Comparison of ENCODE assay signal across 7 cellular contexts in the genomic region with DNA sequence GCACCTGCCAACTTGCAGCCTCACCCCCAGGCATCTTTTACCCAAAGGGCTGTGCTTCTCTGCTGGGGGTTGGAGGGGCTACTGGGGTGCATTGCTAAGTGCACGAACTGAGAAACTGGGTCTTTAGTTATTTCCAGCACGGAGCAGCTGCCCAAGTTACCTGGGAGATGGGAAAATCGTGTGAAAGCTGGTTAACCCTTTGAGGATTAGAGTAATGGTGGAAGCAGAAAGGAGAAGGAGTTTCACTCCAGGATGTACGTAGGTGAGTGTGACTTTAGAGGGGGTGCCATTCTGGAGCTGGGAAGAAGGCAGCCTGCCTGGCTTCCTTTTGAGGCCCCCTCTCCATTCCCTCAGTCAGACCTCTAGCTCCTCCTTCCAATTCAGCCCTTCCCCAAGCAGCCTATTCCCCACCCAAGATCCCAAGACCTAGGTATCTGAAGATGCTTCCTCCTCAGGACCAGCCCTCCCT. TPM values are rescaled to one million over a fixed set of nuclear protein-coding genes. Genes with fewer than 3 reads are reported as not detected.
A peak's percentile ranks its signal among the peaks of the same experiment; 100 is the strongest.
DNase-seq lines count a peak whose midpoint lies in the region; ATAC-seq, FAIRE-seq and TF ChIP-seq lines count a peak whose summit lies in the region.

No MANE protein-coding gene starts in this region.

- DNase-seq in HCT116 (ENCODE audit: low read depth, low spot score): no peak
- DNase-seq in activated T-helper 2 cell treated with anti-CD3 and anti-CD28 coated beads, Interferon-gamma antibody, Interleukin-2, Interleukin-4, amounts not matched to agents 10 μg/mL and 5 μg/mL and 100 μg/mL, durations not matched to agents 14 hours and 24 hours and 36 hours (ENCODE audit: low spot score): no peak
- DNase-seq in kidney epithelial cell (ENCODE audit: low read depth): no peak
- no peak for DNase-seq in stomach
- DNase-seq in D721Med (ENCODE audit: insufficient read length, low spot score): no peak
- no peak for DNase-seq in activated CD8-positive, alpha-beta memory T cell treated with anti-CD3 and anti-CD28 coated beads for 24 hours

- TF ChIP-seq POLR2A in HCT116 (IDR thresholded peaks at IDR 0.05; ENCODE audit: borderline replicate concordance, extremely low read depth, insufficient read depth, insufficient read length): no peak
- no peak for TF ChIP-seq POLR2A in stomach (IDR thresholded peaks at IDR 0.05)

- H3K4me3 ChIP-seq in HCT116 (replicated peaks in 1 of 2; ENCODE audit: low read depth in 1 of 2, low read length in 2 of 2) (peak overlapping the region; percentile 80 to 90), kidney epithelial cell (ENCODE audit: low read depth, low read length) (peak overlapping the region; percentile 86), stomach (peak overlapping the region; percentile 67 to 94 (median 88))

- TF ChIP-seq RAD21 in HCT116 (IDR thresholded peaks at IDR 0.05; ENCODE audit: low read depth): no peak

- POLR2A ChIA-PET in HCT116 (lab: Charles Lee): interaction anchor here (0.6 to 1.4 kb wide), 7 partner anchors 8 to 436 kb away, joined by 3 to 6 read pairs (median 3); no protein-coding TSS in a partner anchor

- peak overlapping the region; percentile 61 for H2AFZ ChIP-seq in HCT116 (ENCODE audit: low read depth, low read length, poor library complexity, severe bottlenecking)

- peak overlapping the region; percentile 21 for H3K4me3 Mint-ChIP-seq in activated T-helper 2 cell treated with anti-CD3 and anti-CD28 coated beads, Interferon-gamma antibody, Interleukin-2, Interleukin-4, amounts not matched to agents 10 μg/mL and 5 μg/mL and 100 μg/mL, durations not matched to agents 14 hours and 24 hours and 36 hours (ENCODE audit: low read depth)

- no peaks in the 10 kb centered on the region for H3K9me2 ChIP-seq in HCT116 (ENCODE audit: insufficient read depth)

- no peaks in the 10 kb centered on the region for H3K9me3 Mint-ChIP-seq in activated T-helper 2 cell treated with anti-CD3 and anti-CD28 coated beads, Interferon-gamma antibody, Interleukin-2, Interleukin-4, amounts not matched to agents 10 μg/mL and 5 μg/mL and 100 μg/mL, durations not matched to agents 14 hours and 24 hours and 36 hours

- H3K79me2 ChIP-seq in HCT116 (ENCODE audit: insufficient read depth, low read length): peaks cover 23% of the 10 kb centered on the region

- RAD21 ChIA-PET in HCT116 (lab: Charles Lee; ENCODE audit: low non-redundant PET in 1 of 2, low total read pairs in 2 of 2, uncharacterized antibody in 2 of 2, unreplicated experiment in 2 of 2): interaction anchor here (0.6 to 1.6 kb wide), 2 partner anchors 37 to 669 kb away, joined by 5 read pairs; no protein-coding TSS in a partner anchor

- WGBS in stomach, 5 donors: 10 to 24% (median 11%) methylated on average over 4 of the region's 4 CpGs

- H4K20me1 ChIP-seq in HCT116 (ENCODE audit: insufficient read depth): no peaks in the 10 kb centered on the region

- intact Hi-C loops in HCT116 (cut with micrococcal nuclease): no loop called here
- intact Hi-C loops in activated T-helper 2 cell treated with anti-CD3 and anti-CD28 coated beads, Interferon-gamma antibody, Interleukin-2, Interleukin-4, amounts not matched to agents 10 μg/mL and 5 μg/mL and 100 μg/mL, durations not matched to agents 14 hours and 24 hours and 36 hours (cut with micrococcal nuclease): no loop called here
- intact Hi-C loops in stomach (cut with DNase I; ENCODE audit: low total_unique reads): no loop called here

- peak overlapping the region; percentile 81 for H3K9ac ChIP-seq in HCT116 (ENCODE audit: low read length)

- no peak for TF ChIP-seq EP300 in stomach (IDR thresholded peaks at IDR 0.05)

- TF ChIP-seq CTCF in HCT116 (IDR thresholded peaks at IDR 0.05 in 2 of 3, conservative IDR thresholded peaks at IDR 0.05 in 1 of 3; ENCODE audit: borderline replicate concordance in 1 of 3, insufficient read depth in 1 of 3, low read depth in 2 of 3, low read length in 2 of 3) (no peak), kidney epithelial cell (IDR thresholded peaks at IDR 0.05; ENCODE audit: insufficient read depth, low read length, poor library complexity, severe bottlenecking) (no peak), stomach (IDR thresholded peaks at IDR 0.05) (no peak), D721Med (IDR thresholded peaks at IDR 0.05; ENCODE audit: insufficient read depth, missing control alignments) (no peak)

- no peaks in the 10 kb centered on the region for H3K27me3 ChIP-seq in HCT116 (ENCODE audit: insufficient read depth, low read length)
- no peaks in the 10 kb centered on the region for H3K27me3 ChIP-seq in kidney epithelial cell (ENCODE audit: control insufficient read depth, insufficient read depth, low read length)
- peaks cover 0 to 18% (median 0%) of the 10 kb centered on the region in 3 donors for H3K27me3 ChIP-seq in stomach

- H3K27me3 Mint-ChIP-seq in activated T-helper 2 cell treated with anti-CD3 and anti-CD28 coated beads, Interferon-gamma antibody, Interleukin-2, Interleukin-4, amounts not matched to agents 10 μg/mL and 5 μg/mL and 100 μg/mL, durations not matched to agents 14 hours and 24 hours and 36 hours (ENCODE audit: low read depth): peaks cover 53% of the 10 kb centered on the region

- H3K4me1 Mint-ChIP-seq in activated T-helper 2 cell treated with anti-CD3 and anti-CD28 coated beads, Interferon-gamma antibody, Interleukin-2, Interleukin-4, amounts not matched to agents 10 μg/mL and 5 μg/mL and 100 μg/mL, durations not matched to agents 14 hours and 24 hours and 36 hours (ENCODE audit: low read depth): peaks cover 2% of the 10 kb centered on the region

- H3K36me3 ChIP-seq in HCT116 (ENCODE audit: control insufficient read depth in 1 of 2, insufficient read depth in 2 of 2, low read length in 2 of 2) (no peaks in the 10 kb centered on the region), kidney epithelial cell (ENCODE audit: control insufficient read depth, insufficient read depth, low read length) (no peaks in the 10 kb centered on the region), stomach (no peaks in the 10 kb centered on the region)

- CTCF ChIA-PET in HCT116 (lab: Charles Lee): interaction anchor here (0.6 to 2.0 kb wide), 4 partner anchors 28 to 244 kb away, joined by 3 to 10 read pairs (median 4); no protein-coding TSS in a partner anchor

- H3K4me2 ChIP-seq in HCT116 (ENCODE audit: low read length): peak overlapping the region; percentile 95

- no peaks in the 10 kb centered on the region for H3K36me3 Mint-ChIP-seq in activated T-helper 2 cell treated with anti-CD3 and anti-CD28 coated beads, Interferon-gamma antibody, Interleukin-2, Interleukin-4, amounts not matched to agents 10 μg/mL and 5 μg/mL and 100 μg/mL, durations not matched to agents 14 hours and 24 hours and 36 hours (ENCODE audit: low read depth)

- peaks cover 14 to 26% of the 10 kb centered on the region in 2 experiments for H3K4me1 ChIP-seq in HCT116 (ENCODE audit: control insufficient read depth in 1 of 2, insufficient read depth in 2 of 2, low read length in 2 of 2)
- peaks cover 23 to 47% (median 43%) of the 10 kb centered on the region in 4 donors for H3K4me1 ChIP-seq in stomach

- ATAC-seq in HCT116 (no peak), HG03432 (IDR thresholded peaks at IDR 0.05; ENCODE audit: unreplicated experiment) (no peak)

- H3K27ac Mint-ChIP-seq in activated T-helper 2 cell treated with anti-CD3 and anti-CD28 coated beads, Interferon-gamma antibody, Interleukin-2, Interleukin-4, amounts not matched to agents 10 μg/mL and 5 μg/mL and 100 μg/mL, durations not matched to agents 14 hours and 24 hours and 36 hours: no peak overlapping the region

- H3K9me3 ChIP-seq in HCT116 (ENCODE audit: control insufficient read depth in 1 of 2, insufficient read depth in 1 of 2, low read depth in 1 of 2, low read length in 2 of 2): no peaks in the 10 kb centered on the region
- no peaks in the 10 kb centered on the region for H3K9me3 ChIP-seq in stomach

- BruUV-seq in HCT116 (replicated peaks; lab: Mats Ljungman, UMichigan): TSS peak; percentile 64

- H3K27ac ChIP-seq in HCT116 (ENCODE audit: low read depth, low read length) (peak overlapping the region; percentile 72; the same call in 1 of the 2 replicates), stomach (peak overlapping the region; percentile 95 to 98 (median 97))

- FAIRE-seq in D721Med (lab: Jason Lieb, UNC): no peak

TF ChIP-seq in HCT116, 20 proteins besides CTCF, POLR2A, EP300 and RAD21:
- TF ChIP-seq JUND (IDR thresholded peaks at IDR 0.05) (no peak), ZFX (IDR thresholded peaks at IDR 0.05) (no peak; the same call in 1 of the 2 replicates), FOSL1 (IDR thresholded peaks at IDR 0.05; ENCODE audit: low read depth) (no peak), SRF (IDR thresholded peaks at IDR 0.05; ENCODE audit: low read depth) (no peak)

RNA-seq across cellular contexts. Expression of gene ADCY6, which starts 1.0 kb away (rescaled TPM):
- total RNA-seq in HCT116 (2021; ENCODE audit: unreplicated experiment): 24.9 TPM
- 21.3 and 21.6 TPM in 2 replicates for polyA plus RNA-seq in HCT116 (2012)
- 0.39 and 0.55 TPM in 2 replicates for total RNA-seq in activated T-helper 2 cell treated with anti-CD3 and anti-CD28 coated beads, Interferon-gamma antibody, Interleukin-2, Interleukin-4, amounts not matched to agents 10 μg/mL and 5 μg/mL and 100 μg/mL, durations not matched to agents 14 hours and 24 hours and 36 hours
- 24.3 and 26.2 TPM in 2 replicates for total RNA-seq in kidney epithelial cell
- 100 to 1,000 TPM in 2 of 5 donors, 10 to 100 TPM in 3; 32.1 to 432 (median 58.8) TPM for total RNA-seq in stomach
- 10 to 100 TPM in 2 of 3 donors, 1 to 10 TPM in 1; 5.8 to 18.3 (median 16.6) TPM for polyA plus RNA-seq in stomach

RNA-seq across cellular contexts. Expression of gene CACNB3, which starts 28.4 kb away (rescaled TPM):
- total RNA-seq in HCT116 (2021; ENCODE audit: unreplicated experiment) (22.0 TPM), kidney epithelial cell (24.5 and 25.4 TPM in 2 replicates), stomach (100 to 1,000 TPM in 1 of 5 donors, 10 to 100 TPM in 1, 1 to 10 TPM in 2, under 1 TPM in 1; under 0.01 to 140 (median 9.9) TPM)
- 27.9 and 29.4 TPM in 2 replicates for polyA plus RNA-seq in HCT116 (2012)
- total RNA-seq in activated T-helper 2 cell treated with anti-CD3 and anti-CD28 coated beads, Interferon-gamma antibody, Interleukin-2, Interleukin-4, amounts not matched to agents 10 μg/mL and 5 μg/mL and 100 μg/mL, durations not matched to agents 14 hours and 24 hours and 36 hours: 11.5 and 13.1 TPM in 2 replicates
- 10 to 100 TPM; 11.8 to 18.4 (median 13.5) TPM for polyA plus RNA-seq in stomach

Comparison
In these comparisons a context has a peak if more than half of its experiments do, and no peak if none do; other contexts are left out.
1. RNA of gene ADCY6, which starts 1.0 kb away (total RNA-seq): 32.1 to 432 TPM in stomach, 24.9 TPM in HCT116 (single experiment) and 24.3 to 26.2 TPM in kidney epithelial cell; 0.39 to 0.55 TPM in activated T-helper 2 cell treated with anti-CD3 and anti-CD28 coated beads, Interferon-gamma antibody, Interleukin-2, Interleukin-4, amounts not matched to agents 10 μg/mL and 5 μg/mL and 100 μg/mL, durations not matched to agents 14 hours and 24 hours and 36 hours; every median in the first group is over 10 times any median in the second.
2. Peak in every context shown above with its lines, with median percentiles within 50 percentile points of each other: H3K4me3 ChIP-seq.